Comparison of ENCODE assay signal across 16 cellular contexts in genomic region chr13:49304356-49304755, GRCh38.
"Had no signal": no experiment of that assay in that cellular context is flagged by ENCODE, and none has a peak within 500 bp of the region (broad histone marks: within the 10 kb centered on the region; RNA-seq: fewer than 3 reads in every experiment).

No MANE protein-coding gene starts in this region.

- H3K4me3 ChIP-seq: skin epidermis, upper lobe of left lung had no signal

- H3K27me3 Mint-ChIP-seq: activated naive CD4-positive, alpha-beta T cell treated with anti-CD3 and anti-CD28 coated beads, Interleukin-2, amount 50 U/mL, for 24 hours; central memory CD8-positive, alpha-beta T cell; stimulated activated naive CD8-positive, alpha-beta T cell treated with anti-CD3 and anti-CD28 coated beads, Interleukin-15, Interleukin-2, amounts not matched to agents 100 ng/mL and 50 ng/mL, for 24 hours had no signal

- H3K27me3 ChIP-seq: upper lobe of left lung had no signal

- H3K36me3 ChIP-seq: upper lobe of left lung had no signal

- DNase-seq: activated CD4-positive, alpha-beta T cell treated with anti-CD3 and anti-CD28 coated beads for 48 hours; activated CD8-positive, alpha-beta memory T cell treated with anti-CD3 and anti-CD28 coated beads, Interleukin-2, amount 50 U/mL, for 4 hours; activated CD8-positive, alpha-beta T cell treated with anti-CD3 and anti-CD28 coated beads, Interleukin-2, amount 10 ng/mL, durations not matched to agents 7 days and 5 days; activated effector memory CD4-positive, alpha-beta T cell treated with anti-CD3 and anti-CD28 coated beads, Interleukin-2, amount 50 U/mL, for 16 hours; activated T-cell treated with anti-CD3 and anti-CD28 coated beads, Interleukin-2, amount 50 U/mL, for 48 hours; effector memory CD4-positive, alpha-beta T cell; left colon; natural killer cell; SIG-M5; stimulated activated CD4-positive, alpha-beta T cell treated with anti-CD3 and anti-CD28 coated beads, Interleukin-4, amount 100 ng/mL, for 4 hours; stimulated activated CD8-positive, alpha-beta memory T cell treated with anti-CD3 and anti-CD28 coated beads, Interleukin-4, amount 100 ng/mL, for 48 hours; upper lobe of left lung had no signal

- H3K9me3 ChIP-seq: upper lobe of left lung had no signal

- ATAC-seq: activated CD8-positive, alpha-beta T cell treated with anti-CD3 and anti-CD28 coated beads, Interleukin-2, amount 10 ng/mL, durations not matched to agents 7 days and 5 days; natural killer cell had no signal

- H3K27ac Mint-ChIP-seq: activated CD8-positive, alpha-beta T cell treated with anti-CD3 and anti-CD28 coated beads, Interleukin-2, amount 10 ng/mL, durations not matched to agents 7 days and 5 days; activated naive CD4-positive, alpha-beta T cell treated with anti-CD3 and anti-CD28 coated beads, Interleukin-2, amount 50 U/mL, for 24 hours; stimulated activated naive CD8-positive, alpha-beta T cell treated with anti-CD3 and anti-CD28 coated beads, Interleukin-15, Interleukin-2, amounts not matched to agents 100 ng/mL and 50 ng/mL, for 24 hours had no signal

- H3K4me3 Mint-ChIP-seq: activated CD8-positive, alpha-beta T cell treated with anti-CD3 and anti-CD28 coated beads, Interleukin-2, amount 10 ng/mL, durations not matched to agents 7 days and 5 days; activated naive CD4-positive, alpha-beta T cell treated with anti-CD3 and anti-CD28 coated beads, Interleukin-2, amount 50 U/mL, for 24 hours; central memory CD8-positive, alpha-beta T cell; natural killer cell; stimulated activated naive CD8-positive, alpha-beta T cell treated with anti-CD3 and anti-CD28 coated beads, Interleukin-15, Interleukin-2, amounts not matched to agents 100 ng/mL and 50 ng/mL, for 24 hours had no signal

- H3K9me3 Mint-ChIP-seq: activated naive CD4-positive, alpha-beta T cell treated with anti-CD3 and anti-CD28 coated beads, Interleukin-2, amount 50 U/mL, for 24 hours; central memory CD8-positive, alpha-beta T cell; natural killer cell; stimulated activated naive CD8-positive, alpha-beta T cell treated with anti-CD3 and anti-CD28 coated beads, Interleukin-15, Interleukin-2, amounts not matched to agents 100 ng/mL and 50 ng/mL, for 24 hours had no signal
